In the genomic region with DNA sequence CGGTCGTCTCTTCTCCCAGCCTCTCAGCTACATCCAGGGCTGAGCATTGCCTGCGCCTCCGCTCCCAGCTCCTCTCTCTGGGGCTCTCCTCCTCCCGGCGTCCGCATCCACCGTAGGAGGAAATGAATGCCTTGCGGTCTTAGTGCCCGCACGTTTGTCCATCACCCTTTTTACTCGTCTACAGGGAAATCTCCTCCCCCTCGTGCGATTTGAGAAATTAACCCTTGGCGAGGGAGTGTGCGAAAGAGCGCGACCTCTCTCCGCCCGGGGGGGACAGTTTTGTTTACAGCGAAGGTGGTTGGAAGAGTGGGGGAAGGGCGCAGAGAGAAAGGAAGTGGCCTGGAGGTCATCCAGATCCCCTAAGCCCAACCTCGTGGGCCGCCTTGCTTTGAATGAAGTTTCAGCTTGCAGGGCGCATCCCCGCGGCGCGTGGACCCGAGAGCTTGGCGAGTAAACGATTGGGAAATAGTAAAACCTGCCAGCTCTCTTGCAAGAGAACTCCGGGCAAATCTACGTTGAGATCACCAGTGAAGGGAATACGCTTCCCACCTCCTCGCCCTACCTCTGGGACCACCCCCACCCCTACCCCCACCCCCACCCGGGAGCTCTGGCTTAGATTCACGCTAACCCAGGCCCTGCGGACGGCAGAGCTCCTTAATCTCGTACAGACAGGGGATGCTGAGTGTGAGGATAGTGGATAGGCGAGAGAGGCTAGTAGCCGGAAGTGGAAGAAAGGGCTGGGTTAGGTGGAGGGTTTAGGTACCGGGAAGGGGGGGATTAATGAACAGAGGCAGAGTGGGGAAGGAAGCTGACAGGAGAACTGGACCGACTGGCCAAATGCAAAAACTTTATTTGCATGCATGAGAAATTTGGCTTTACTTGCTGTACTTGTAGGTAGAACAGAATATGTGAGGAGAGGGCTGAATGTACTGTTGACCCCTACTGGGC, we compare ENCODE assay signal across 8 cellular contexts. TPM values are rescaled to one million over a fixed set of nuclear protein-coding genes. Genes with fewer than 3 reads are reported as not detected.
DNase-seq lines count a peak whose midpoint lies in the region; TF ChIP-seq lines count a peak whose summit lies in the region.

A gene with protein sequence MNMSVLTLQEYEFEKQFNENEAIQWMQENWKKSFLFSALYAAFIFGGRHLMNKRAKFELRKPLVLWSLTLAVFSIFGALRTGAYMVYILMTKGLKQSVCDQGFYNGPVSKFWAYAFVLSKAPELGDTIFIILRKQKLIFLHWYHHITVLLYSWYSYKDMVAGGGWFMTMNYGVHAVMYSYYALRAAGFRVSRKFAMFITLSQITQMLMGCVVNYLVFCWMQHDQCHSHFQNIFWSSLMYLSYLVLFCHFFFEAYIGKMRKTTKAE (minus strand): TSS at position 144 of the 948 bp plus-strand sequence. CDS start 280 bp downstream, outside the sequence.

- H3K4me2 ChIP-seq in neural progenitor cell = peak within 1 kb of the TSS; percentile 96

- H3F3A ChIP-seq in neural progenitor cell (ENCODE audit: low read depth) = peaks cover 58% of the 10 kb centered on the region

- peaks cover 7% of the 10 kb centered on the region for H3K27me3 Mint-ChIP-seq in neural progenitor cell (ENCODE audit: insufficient read depth, low read depth)

- H3K36me3 Mint-ChIP-seq in neural progenitor cell = peaks cover 1% of the 10 kb centered on the region

- H3K36me3 ChIP-seq in HUES48 (ENCODE audit: control insufficient read depth, insufficient read depth, low read length) = no peaks in the 10 kb centered on the region
- H3K36me3 ChIP-seq in neural progenitor cell = no peaks in the 10 kb centered on the region
- H3K36me3 ChIP-seq in transverse colon = no peaks in the 10 kb centered on the region

- peak within 1 kb of the TSS; percentile 75 for H2AFZ ChIP-seq in neural progenitor cell (replicated peaks)

- peak; percentile 45 for TF ChIP-seq POLR2A in transverse colon (IDR thresholded peaks at IDR 0.05)

- H3K27ac ChIP-seq in HUES48 (ENCODE audit: low read depth, low read length) (peak within 1 kb of the TSS; percentile 94), neural progenitor cell (peak within 1 kb of the TSS; percentile 92), transverse colon (peak within 1 kb of the TSS; percentile 87 to 96 (median 92))

- peaks cover 2% of the 10 kb centered on the region for H3K9me3 Mint-ChIP-seq in neural progenitor cell

- intact Hi-C loops in transverse colon (cut with DNase I; ENCODE audit: low total_unique reads) = no loop called here

- TF ChIP-seq CTCF in neural progenitor cell (IDR thresholded peaks at IDR 0.05) (no peak), transverse colon (IDR thresholded peaks at IDR 0.05) (no peak)

- WGBS in transverse colon (ENCODE audit: low coverage in 1 of 2), 2 donors = 0 to 1% methylated on average over 3 to 45 of the region's 45 CpGs

- H3K4me1 ChIP-seq in HUES48 (ENCODE audit: control insufficient read depth, insufficient read depth, low read length) (peaks cover 22% of the 10 kb centered on the region), neural progenitor cell (peaks cover 40% of the 10 kb centered on the region), transverse colon (peaks cover 0 to 27% (median 26%) of the 10 kb centered on the region in 4 donors)

- H3K4me3 ChIP-seq in HUES48 (ENCODE audit: low read depth, low read length) = peak within 1 kb of the TSS; percentile 85
- peak within 1 kb of the TSS; percentile 82 for H3K4me3 ChIP-seq in neural progenitor cell
- H3K4me3 ChIP-seq in transverse colon = peak within 1 kb of the TSS; percentile 56 to 85 (median 76)

- no peak for TF ChIP-seq EP300 in transverse colon (IDR thresholded peaks at IDR 0.05; ENCODE audit: low read depth)

- H3K4me3 Mint-ChIP-seq in neural progenitor cell = peak within 1 kb of the TSS; percentile 98

- H3K9ac ChIP-seq in HUES48 (ENCODE audit: low read depth, low read length) (peak within 1 kb of the TSS; percentile 84), neural progenitor cell (peak within 1 kb of the TSS; percentile 62)

- H3K9me3 ChIP-seq in HUES48 (ENCODE audit: control insufficient read depth, insufficient read depth, low read length) (no peaks in the 10 kb centered on the region), neural progenitor cell (ENCODE audit: low read depth) (no peaks in the 10 kb centered on the region), transverse colon (no peaks in the 10 kb centered on the region)

- in situ Hi-C loops in transverse colon (cut with MboI; ENCODE audit: low pct_ligation_motif_present in 1 of 4, low pct_unique_long_range_greater_than_20kb in 1 of 4, low sequenced_read_pairs in 3 of 4) = no loop called here

- peaks cover 45% of the 10 kb centered on the region for H3K4me1 Mint-ChIP-seq in neural progenitor cell

- DNase-seq in DMS79 treated with DMSO at 0.1 percent for 48 hours (lab: John Stamatoyannopoulos, UW) (peak; percentile 27), DMS79 (lab: John Stamatoyannopoulos, UW) (no peak), germinal center (ENCODE audit: low spot score) (peak; percentile 37), neural progenitor cell (ENCODE audit: low spot score) (peak; percentile 93), transverse colon (peak; percentile 66)
- DNase-seq in activated naive CD4-positive, alpha-beta T cell treated with anti-CD3 and anti-CD28 coated beads, Interleukin-2, amount 50 U/mL, for 16 hours = peak; percentile 26

- peaks cover 52% of the 10 kb centered on the region for H3K79me2 ChIP-seq in neural progenitor cell (ENCODE audit: low read depth)

- H3K27me3 ChIP-seq in HUES48 (ENCODE audit: control insufficient read depth, insufficient read depth, low read length) = no peaks in the 10 kb centered on the region
- no peaks in the 10 kb centered on the region for H3K27me3 ChIP-seq in neural progenitor cell
- H3K27me3 ChIP-seq in transverse colon = no peaks in the 10 kb centered on the region

- H4K20me1 ChIP-seq in neural progenitor cell (ENCODE audit: low read depth) = no peaks in the 10 kb centered on the region

- H3K27ac Mint-ChIP-seq in neural progenitor cell = peak within 1 kb of the TSS; percentile 99

TF ChIP-seq in PFSK-1, 5 proteins besides CTCF, POLR2A, EP300 and RAD21:
- peak; percentile 75; the same call in 1 of the 2 replicates for TF ChIP-seq TAF1 (IDR thresholded peaks at IDR 0.05; ENCODE audit: borderline replicate concordance, insufficient read depth, low read length)
- peak; percentile 97 for TF ChIP-seq FOXP2 (optimal IDR thresholded peaks at IDR 0.05; ENCODE audit: borderline replicate concordance, extremely low read depth, extremely low read length, insufficient read depth)
- TF ChIP-seq, protein P1, sequence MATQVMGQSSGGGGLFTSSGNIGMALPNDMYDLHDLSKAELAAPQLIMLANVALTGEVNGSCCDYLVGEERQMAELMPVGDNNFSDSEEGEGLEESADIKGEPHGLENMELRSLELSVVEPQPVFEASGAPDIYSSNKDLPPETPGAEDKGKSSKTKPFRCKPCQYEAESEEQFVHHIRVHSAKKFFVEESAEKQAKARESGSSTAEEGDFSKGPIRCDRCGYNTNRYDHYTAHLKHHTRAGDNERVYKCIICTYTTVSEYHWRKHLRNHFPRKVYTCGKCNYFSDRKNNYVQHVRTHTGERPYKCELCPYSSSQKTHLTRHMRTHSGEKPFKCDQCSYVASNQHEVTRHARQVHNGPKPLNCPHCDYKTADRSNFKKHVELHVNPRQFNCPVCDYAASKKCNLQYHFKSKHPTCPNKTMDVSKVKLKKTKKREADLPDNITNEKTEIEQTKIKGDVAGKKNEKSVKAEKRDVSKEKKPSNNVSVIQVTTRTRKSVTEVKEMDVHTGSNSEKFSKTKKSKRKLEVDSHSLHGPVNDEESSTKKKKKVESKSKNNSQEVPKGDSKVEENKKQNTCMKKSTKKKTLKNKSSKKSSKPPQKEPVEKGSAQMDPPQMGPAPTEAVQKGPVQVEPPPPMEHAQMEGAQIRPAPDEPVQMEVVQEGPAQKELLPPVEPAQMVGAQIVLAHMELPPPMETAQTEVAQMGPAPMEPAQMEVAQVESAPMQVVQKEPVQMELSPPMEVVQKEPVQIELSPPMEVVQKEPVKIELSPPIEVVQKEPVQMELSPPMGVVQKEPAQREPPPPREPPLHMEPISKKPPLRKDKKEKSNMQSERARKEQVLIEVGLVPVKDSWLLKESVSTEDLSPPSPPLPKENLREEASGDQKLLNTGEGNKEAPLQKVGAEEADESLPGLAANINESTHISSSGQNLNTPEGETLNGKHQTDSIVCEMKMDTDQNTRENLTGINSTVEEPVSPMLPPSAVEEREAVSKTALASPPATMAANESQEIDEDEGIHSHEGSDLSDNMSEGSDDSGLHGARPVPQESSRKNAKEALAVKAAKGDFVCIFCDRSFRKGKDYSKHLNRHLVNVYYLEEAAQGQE (IDR thresholded peaks at IDR 0.05; ENCODE audit: insufficient read depth in 1 of 2, low read depth in 2 of 2, low read length in 2 of 2) = peak in 1 of 2 experiments; percentile 69; a peak in 2 of 4 replicates
- TF ChIP-seq POLR2AphosphoS5 (IDR thresholded peaks at IDR 0.05; ENCODE audit: low read depth, low read length) = peak; percentile 69; the same call in 1 of the 2 replicates
- TF ChIP-seq SIN3A (IDR thresholded peaks at IDR 0.05; ENCODE audit: borderline replicate concordance, insufficient read depth, low read length) = peak; percentile 97

RNA-seq across cellular contexts. Expression of the gene that starts here (rescaled TPM):
- polyA plus RNA-seq in PFSK-1 (2012; ENCODE audit: insufficient read length, low read depth) = 8.4 TPM
- total RNA-seq in neural progenitor cell (ENCODE audit: low replicate concordance) = 45.9 and 54.4 TPM in 2 replicates
- 10 to 100 TPM in 3 of 4 donors, 1 to 10 TPM in 1; 3.4 to 25.9 (median 11.4) TPM for total RNA-seq in transverse colon
